ENCODE assay signal across 1 cellular context in genomic region chr20:672975-673604, GRCh38.
TF ChIP-seq lines count a peak whose summit lies in the region.

No MANE protein-coding gene starts in this region.

TF ChIP-seq in GM23338, 12 proteins besides CTCF, POLR2A, EP300 and RAD21 (continued from another document):
- TF ChIP-seq ZNF462 (CRISPR knock-in tag; IDR thresholded peaks at IDR 0.05) (no peak), ZNF331 (CRISPR knock-in tag; IDR thresholded peaks at IDR 0.05; ENCODE audit: low read depth) (no peak), REST (IDR thresholded peaks at IDR 0.05; ENCODE audit: unreplicated experiment) (no peak)
TF ChIP-seq in GM23338: peak in this region for 0.
